ENCODE assay signal across 8 cellular contexts in the genomic region with DNA sequence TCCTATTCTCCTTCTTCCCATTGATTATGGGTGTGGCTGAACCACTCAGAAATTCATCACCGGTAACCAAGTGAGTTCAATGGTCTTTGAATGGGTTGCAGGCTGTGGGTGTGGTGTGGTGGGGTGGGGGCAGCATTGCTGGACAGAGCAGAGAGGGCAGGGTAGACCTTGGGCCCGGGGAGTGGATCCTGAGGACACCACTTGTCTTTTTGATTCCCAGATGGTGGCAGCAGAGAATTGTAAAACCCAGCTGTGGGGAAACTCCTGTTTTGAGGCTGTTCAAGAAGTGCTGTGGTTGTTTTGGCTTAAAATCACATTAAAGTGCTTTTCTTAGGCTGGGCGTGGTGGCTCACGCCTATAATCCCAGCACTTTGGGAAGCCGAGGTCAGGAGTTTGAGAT. TPM values are rescaled to one million over a fixed set of nuclear protein-coding genes. Genes with fewer than 3 reads are reported as not detected.
DNase-seq lines count a peak whose midpoint lies in the region; ATAC-seq and TF ChIP-seq lines count a peak whose summit lies in the region.

No MANE protein-coding gene starts in this region.

- POLR2A ChIA-PET in CD4-positive, alpha-beta T cell (lab: Charles Lee) = interaction anchor here (1.3 kb wide), 1 partner anchor 241 kb away, joined by 6 read pairs; no protein-coding TSS in a partner anchor
- POLR2A ChIA-PET in HEK293T (lab: Yijun Ruan, JAX) = interaction anchor here (0.7 kb wide), 1 partner anchor 549 kb away, joined by 3 read pairs; a partner anchor contains a TSS

- H3K27me3 Mint-ChIP-seq in CD4-positive, alpha-beta T cell = no peaks in the 10 kb centered on the region
- H3K27me3 Mint-ChIP-seq in activated naive CD4-positive, alpha-beta T cell treated with anti-CD3 and anti-CD28 coated beads for 36 hours (ENCODE audit: low read depth) = no peaks in the 10 kb centered on the region

- H3K9me3 Mint-ChIP-seq in CD4-positive, alpha-beta T cell = no peaks in the 10 kb centered on the region
- H3K9me3 Mint-ChIP-seq in activated naive CD4-positive, alpha-beta T cell treated with anti-CD3 and anti-CD28 coated beads for 36 hours = no peaks in the 10 kb centered on the region

- no peak overlapping the region for H3K27ac Mint-ChIP-seq in CD4-positive, alpha-beta T cell
- H3K27ac Mint-ChIP-seq in activated naive CD4-positive, alpha-beta T cell treated with anti-CD3 and anti-CD28 coated beads for 36 hours = no peak overlapping the region

- peaks cover 5% of the 10 kb centered on the region for H3K4me1 Mint-ChIP-seq in CD4-positive, alpha-beta T cell (ENCODE audit: low read depth)
- H3K4me1 Mint-ChIP-seq in activated naive CD4-positive, alpha-beta T cell treated with anti-CD3 and anti-CD28 coated beads for 36 hours (ENCODE audit: low read depth) = peaks cover 2% of the 10 kb centered on the region

- H3K27ac ChIP-seq in CD4-positive, alpha-beta T cell (ENCODE audit: low read depth, low read length) = no peak overlapping the region

- no peak for ATAC-seq in CD4-positive, alpha-beta T cell (ENCODE audit: poor library complexity)
- ATAC-seq in HG03354 (IDR thresholded peaks at IDR 0.05; ENCODE audit: poor library complexity, severe bottlenecking, unreplicated experiment) = no peak
- ATAC-seq in HG02870 (IDR thresholded peaks at IDR 0.05; ENCODE audit: unreplicated experiment) = no peak
- no peak for ATAC-seq in GM21390 (IDR thresholded peaks at IDR 0.05; ENCODE audit: unreplicated experiment)
- no peak for ATAC-seq in GM19397 (IDR thresholded peaks at IDR 0.05; ENCODE audit: unreplicated experiment)

- H3K36me3 Mint-ChIP-seq in CD4-positive, alpha-beta T cell (ENCODE audit: low read depth) = no peaks in the 10 kb centered on the region
- H3K36me3 Mint-ChIP-seq in activated naive CD4-positive, alpha-beta T cell treated with anti-CD3 and anti-CD28 coated beads for 36 hours (ENCODE audit: low read depth) = no peaks in the 10 kb centered on the region

- no peaks in the 10 kb centered on the region for H3K9me3 ChIP-seq in CD4-positive, alpha-beta T cell (ENCODE audit: control insufficient read depth, low read length)

- H3K27me3 ChIP-seq in CD4-positive, alpha-beta T cell (ENCODE audit: control insufficient read depth, insufficient read depth, low read length) = no peaks in the 10 kb centered on the region

- DNase-seq in CD4-positive, alpha-beta T cell = peak in 5 of 10 experiments; percentile 9 to 20 (median 15)
- DNase-seq in HEK293T (ENCODE audit: extremely low spot score) (peak; percentile 17), inferior parietal cortex (ENCODE audit: extremely low spot score) (peak; percentile 57)
- peak; percentile 56 for DNase-seq in activated naive CD4-positive, alpha-beta T cell treated with anti-CD3 and anti-CD28 coated beads for 36 hours

- intact Hi-C loops in CD4-positive, alpha-beta T cell (cut with DNase I, micrococcal nuclease) = loop anchor here (1.0 to 10.0 kb wide), 4 partner anchors 239 to 703 kb away; no protein-coding TSS in a partner anchor
- intact Hi-C loops in activated naive CD4-positive, alpha-beta T cell treated with anti-CD3 and anti-CD28 coated beads for 36 hours (cut with micrococcal nuclease) = loop anchor here (1.0 to 5.0 kb wide), 3 partner anchors 141 to 699 kb away; no protein-coding TSS in a partner anchor

- H3K4me3 Mint-ChIP-seq in CD4-positive, alpha-beta T cell = no peak overlapping the region
- H3K4me3 Mint-ChIP-seq in activated naive CD4-positive, alpha-beta T cell treated with anti-CD3 and anti-CD28 coated beads for 36 hours = no peak overlapping the region

- CTCF ChIA-PET in CD4-positive, alpha-beta T cell (lab: Charles Lee) = interaction anchor here (1.1 to 2.1 kb wide), 2 partner anchors 80 to 240 kb away, joined by 3 to 12 read pairs; no protein-coding TSS in a partner anchor
- CTCF ChIA-PET in HEK293T (lab: Yijun Ruan, JAX) = interaction anchor here (0.6 to 1.1 kb wide), 4 partner anchors 47 to 1091 kb away, joined by 3 to 5 read pairs (median 4); no protein-coding TSS in a partner anchor
- CTCF ChIA-PET in activated naive CD4-positive, alpha-beta T cell treated with anti-CD3 and anti-CD28 coated beads for 36 hours (lab: Charles Lee) = interaction anchor here (0.7 to 1.7 kb wide), 5 partner anchors 9 to 258 kb away, joined by 3 to 7 read pairs (median 4); no protein-coding TSS in a partner anchor

- peak; percentile 49 for TF ChIP-seq CTCF in CD4-positive, alpha-beta T cell (IDR thresholded peaks at IDR 0.05)

TF ChIP-seq in HEK293T, 16 proteins besides CTCF, POLR2A, EP300 and RAD21:
- TF ChIP-seq CTBP1 (IDR thresholded peaks at IDR 0.05; ENCODE audit: borderline replicate concordance) (no peak), HDGF (IDR thresholded peaks at IDR 0.05; ENCODE audit: borderline replicate concordance) (no peak), ARNT (IDR thresholded peaks at IDR 0.05) (no peak), FOXA1 (IDR thresholded peaks at IDR 0.05) (no peak), SUZ12 (IDR thresholded peaks at IDR 0.05) (no peak), LEF1 (IDR thresholded peaks at IDR 0.05; ENCODE audit: borderline replicate concordance) (no peak), ZNF384 (IDR thresholded peaks at IDR 0.05) (no peak), FOXM1 (IDR thresholded peaks at IDR 0.05; ENCODE audit: borderline replicate concordance) (no peak), FOXK2 (IDR thresholded peaks at IDR 0.05) (no peak), NFRKB (IDR thresholded peaks at IDR 0.05) (no peak), SP1 (IDR thresholded peaks at IDR 0.05) (no peak), TARDBP (IDR thresholded peaks at IDR 0.05) (no peak), ELF4 (IDR thresholded peaks at IDR 0.05) (no peak)
- TF ChIP-seq, protein P1, sequence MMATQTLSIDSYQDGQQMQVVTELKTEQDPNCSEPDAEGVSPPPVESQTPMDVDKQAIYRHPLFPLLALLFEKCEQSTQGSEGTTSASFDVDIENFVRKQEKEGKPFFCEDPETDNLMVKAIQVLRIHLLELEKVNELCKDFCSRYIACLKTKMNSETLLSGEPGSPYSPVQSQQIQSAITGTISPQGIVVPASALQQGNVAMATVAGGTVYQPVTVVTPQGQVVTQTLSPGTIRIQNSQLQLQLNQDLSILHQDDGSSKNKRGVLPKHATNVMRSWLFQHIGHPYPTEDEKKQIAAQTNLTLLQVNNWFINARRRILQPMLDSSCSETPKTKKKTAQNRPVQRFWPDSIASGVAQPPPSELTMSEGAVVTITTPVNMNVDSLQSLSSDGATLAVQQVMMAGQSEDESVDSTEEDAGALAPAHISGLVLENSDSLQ (IDR thresholded peaks at IDR 0.05) = no peak

RNA-seq across cellular contexts. Expression of a gene that starts 45.8 kb away (rescaled TPM):
- total RNA-seq in CD4-positive, alpha-beta T cell = 100 to 1,000 TPM; 752 to 758 TPM
- 10 to 100 TPM; 75.0 to 77.8 TPM for total RNA-seq in activated naive CD4-positive, alpha-beta T cell treated with anti-CD3 and anti-CD28 coated beads for 36 hours

Comparison
In these comparisons a context has a peak if more than half of its experiments do, and no peak if none do; other contexts are left out.
1. RNA of a gene that starts 45.8 kb away (total RNA-seq): 752 to 758 TPM in CD4-positive, alpha-beta T cell; 75.0 to 77.8 TPM in activated naive CD4-positive, alpha-beta T cell treated with anti-CD3 and anti-CD28 coated beads for 36 hours; every median in the first group is over 4 times any median in the second.